Comparison of ENCODE assay signal across 8 cellular contexts in genomic region chr1:11272842-11273594, GRCh38. TPM values are rescaled to one million over a fixed set of nuclear protein-coding genes. Genes with fewer than 3 reads are reported as not detected.
DNase-seq lines count a peak whose midpoint lies in the region; ATAC-seq and TF ChIP-seq lines count a peak whose summit lies in the region.

Gene UBIAD1 (plus strand): TSS chr1:11273198. CDS start chr1:11273532, 334 bp downstream.

- H3K9me2 ChIP-seq in GM23338 (ENCODE audit: insufficient read depth) = no peaks in the 10 kb centered on the region
- H3K9me2 ChIP-seq in neural cell (ENCODE audit: insufficient read depth, low read length) = no peaks in the 10 kb centered on the region

- no peaks in the 10 kb centered on the region for H3K27me3 ChIP-seq in GM23338 (ENCODE audit: insufficient read depth)
- no peaks in the 10 kb centered on the region for H3K27me3 ChIP-seq in neural cell (ENCODE audit: insufficient read depth, low read depth, low read length)

- no peaks in the 10 kb centered on the region for H3K9me3 ChIP-seq in neural cell (ENCODE audit: low read length)

- H3K4me2 ChIP-seq in GM23338 (peak within 1 kb of the TSS; percentile 90), neural cell (ENCODE audit: low read length) (peak within 1 kb of the TSS; percentile 97)

- peaks cover 4% of the 10 kb centered on the region for H3K27me3 Mint-ChIP-seq in GM23338 (ENCODE audit: insufficient read depth, low read depth, poor library complexity)
- H3K27me3 Mint-ChIP-seq in stimulated activated naive CD8-positive, alpha-beta T cell treated with anti-CD3 and anti-CD28 coated beads, Interleukin-15, amount 100 ng/mL, for 72 hours = no peaks in the 10 kb centered on the region

- H3K4me1 Mint-ChIP-seq in GM23338 = peaks cover 18% of the 10 kb centered on the region
- peaks cover 30% of the 10 kb centered on the region for H3K4me1 Mint-ChIP-seq in stimulated activated naive CD8-positive, alpha-beta T cell treated with anti-CD3 and anti-CD28 coated beads, Interleukin-15, amount 100 ng/mL, for 72 hours

- TF ChIP-seq CTCF in GM23338 (conservative IDR thresholded peaks at IDR 0.05; ENCODE audit: low read depth in 2 of 2) = peak in 1 of 2 experiments; percentile 55; a peak in 2 of 4 replicates
- TF ChIP-seq CTCF in neural cell (IDR thresholded peaks at IDR 0.05; ENCODE audit: poor library complexity, severe bottlenecking) = no peak

- TF ChIP-seq EP300 in neural cell (conservative IDR thresholded peaks at IDR 0.05; ENCODE audit: poor library complexity, severe bottlenecking) = peak; percentile 30

- H3K79me2 ChIP-seq in GM23338 (replicated peaks; ENCODE audit: insufficient read depth) (peaks cover 46% of the 10 kb centered on the region), neural cell (replicated peaks; ENCODE audit: insufficient read depth, low read length) (peaks cover 21% of the 10 kb centered on the region)

- TF ChIP-seq RAD21 in neural cell (conservative IDR thresholded peaks at IDR 0.05) = no peak

- DNase-seq in ELF-1 (ENCODE audit: low read depth, low spot score) = peak; percentile 85
- peak; percentile 92 for DNase-seq in GM23338 (ENCODE audit: low spot score)
- DNase-seq in Kasumi-1 (lab: John Stamatoyannopoulos, UW) = peak; percentile 61 to 67
- peak; percentile 37 for DNase-seq in SHP77 treated with DMSO at 0.1 percent for 48 hours (lab: John Stamatoyannopoulos, UW)
- DNase-seq in activated effector memory CD4-positive, alpha-beta T cell treated with Interleukin-2 at 50 U/mL for 16 hours = peak; percentile 70
- DNase-seq in fibroblast of the conjunctiva (ENCODE audit: low read depth) = peak; percentile 72
- DNase-seq in stimulated activated naive CD8-positive, alpha-beta T cell treated with anti-CD3 and anti-CD28 coated beads, Interleukin-15, amount 100 ng/mL, for 72 hours = peak; percentile 82 to 84

- peak within 1 kb of the TSS; percentile 90 for H3K27ac Mint-ChIP-seq in GM23338
- peak within 1 kb of the TSS; percentile 95 for H3K27ac Mint-ChIP-seq in stimulated activated naive CD8-positive, alpha-beta T cell treated with anti-CD3 and anti-CD28 coated beads, Interleukin-15, amount 100 ng/mL, for 72 hours

- peak within 1 kb of the TSS; percentile 92 for H3K9ac ChIP-seq in neural cell (ENCODE audit: low read length)

- H3K36me3 ChIP-seq in GM23338 (ENCODE audit: insufficient read depth) (peaks cover 7% of the 10 kb centered on the region; the same call in 1 of the 2 replicates), neural cell (ENCODE audit: insufficient read depth, low read length) (no peaks in the 10 kb centered on the region)

- peak within 1 kb of the TSS; percentile 94 for H3K4me3 Mint-ChIP-seq in GM23338
- peak within 1 kb of the TSS; percentile 91 to 96 for H3K4me3 Mint-ChIP-seq in stimulated activated naive CD8-positive, alpha-beta T cell treated with anti-CD3 and anti-CD28 coated beads, Interleukin-15, amount 100 ng/mL, for 72 hours

- H3K27ac ChIP-seq in GM23338 (ENCODE audit: low read depth) (peak within 1 kb of the TSS; percentile 92), neural cell (ENCODE audit: low read length) (peak within 1 kb of the TSS; percentile 78)

- peak within 1 kb of the TSS; percentile 98 for H3K4me3 ChIP-seq in GM23338
- H3K4me3 ChIP-seq in neural cell (ENCODE audit: low read length) = peak within 1 kb of the TSS; percentile 100

- H3K36me3 Mint-ChIP-seq in GM23338 (ENCODE audit: low read depth) = peaks cover 13% of the 10 kb centered on the region

- peaks cover 6% of the 10 kb centered on the region for H3F3A ChIP-seq in GM23338 (replicated peaks; ENCODE audit: low read depth)
- H3F3A ChIP-seq in neural cell (ENCODE audit: insufficient read depth, low read length, poor library complexity, severe bottlenecking) = no peaks in the 10 kb centered on the region

- peaks cover 22% of the 10 kb centered on the region for H3K4me1 ChIP-seq in GM23338 (ENCODE audit: insufficient read depth)

- H4K20me1 ChIP-seq in GM23338 (replicated peaks; ENCODE audit: insufficient read depth) (0 out of 2 replicates have a peak, but pooled peaks cover 10% of the 10 kb centered on the region), neural cell (ENCODE audit: insufficient read depth) (no peaks in the 10 kb centered on the region)

- H3K9me3 Mint-ChIP-seq in GM23338 = no peaks in the 10 kb centered on the region
- H3K9me3 Mint-ChIP-seq in stimulated activated naive CD8-positive, alpha-beta T cell treated with anti-CD3 and anti-CD28 coated beads, Interleukin-15, amount 100 ng/mL, for 72 hours = no peaks in the 10 kb centered on the region

- peak within 1 kb of the TSS; percentile 88 for H2AFZ ChIP-seq in GM23338
- peak within 1 kb of the TSS; percentile 65 for H2AFZ ChIP-seq in neural cell (ENCODE audit: low read depth, low read length)

- ATAC-seq in GM23338 = peak; percentile 91
- peak; percentile 93 for ATAC-seq in stimulated activated naive CD8-positive, alpha-beta T cell treated with anti-CD3 and anti-CD28 coated beads, Interleukin-15, amount 100 ng/mL, for 72 hours

TF ChIP-seq in GM23338, 12 proteins besides CTCF, POLR2A, EP300 and RAD21:
- TF ChIP-seq POLR2AphosphoS5 (IDR thresholded peaks at IDR 0.05; ENCODE audit: low read depth) = peak; percentile 71
- TF ChIP-seq REST (IDR thresholded peaks at IDR 0.05; ENCODE audit: unreplicated experiment) = no peak
- no peak for TF ChIP-seq NANOG (IDR thresholded peaks at IDR 0.05; ENCODE audit: borderline replicate concordance)

TF ChIP-seq in neural cell, 6 proteins besides CTCF, POLR2A, EP300 and RAD21:
- TF ChIP-seq SMC3 (conservative IDR thresholded peaks at IDR 0.05; ENCODE audit: poor library complexity) (peak; percentile 24), EZH2 (IDR thresholded peaks at IDR 0.05; ENCODE audit: borderline replicate concordance, insufficient read depth, low read length, poor library complexity, severe bottlenecking) (no peak), TAF1 (IDR thresholded peaks at IDR 0.05; ENCODE audit: low read depth) (peak; percentile 85), REST (IDR thresholded peaks at IDR 0.05; ENCODE audit: borderline replicate concordance) (peak; percentile 89), MXI1 (conservative IDR thresholded peaks at IDR 0.05; ENCODE audit: poor library complexity, severe bottlenecking) (peak; percentile 93), POLR2AphosphoS5 (IDR thresholded peaks at IDR 0.05) (peak; percentile 84)

RNA-seq across cellular contexts. Expression of gene UBIAD1, which starts in this region (rescaled TPM):
- 28.6 and 31.6 TPM in 2 replicates for total RNA-seq in GM23338 (2014; rRNA removed; shearing (Covaris generic))
- polyA plus RNA-seq in GM23338 (2016; fragmentation: Nextera tagmentation; extraction: Ambion mirVana) = 13.0 and 13.7 TPM in 2 replicates
- polyA plus RNA-seq in neural cell = 10.5 and 14.5 TPM in 2 replicates
- 26.4 and 32.9 TPM in 2 replicates for polyA minus RNA-seq in neural cell

Comparison
In these comparisons a context has a peak if more than half of its experiments do, and no peak if none do; other contexts are left out.
1. Peak in every context shown above with its lines: DNase-seq, ATAC-seq, H3K4me3 ChIP-seq and H3K27ac ChIP-seq.
2. DNase-seq: peak in every context shown above with its lines; median percentile 92 in GM23338; 85 in ELF-1; 83 in stimulated activated naive CD8-positive, alpha-beta T cell treated with anti-CD3 and anti-CD28 coated beads, Interleukin-15, amount 100 ng/mL, for 72 hours; 72 in fibroblast of the conjunctiva; 70 in activated effector memory CD4-positive, alpha-beta T cell treated with Interleukin-2 at 50 U/mL for 16 hours; 64 in Kasumi-1; 37 in SHP77 treated with DMSO at 0.1 percent for 48 hours.